Comparison of ENCODE assay signal across 24 cellular contexts in the genomic region with DNA sequence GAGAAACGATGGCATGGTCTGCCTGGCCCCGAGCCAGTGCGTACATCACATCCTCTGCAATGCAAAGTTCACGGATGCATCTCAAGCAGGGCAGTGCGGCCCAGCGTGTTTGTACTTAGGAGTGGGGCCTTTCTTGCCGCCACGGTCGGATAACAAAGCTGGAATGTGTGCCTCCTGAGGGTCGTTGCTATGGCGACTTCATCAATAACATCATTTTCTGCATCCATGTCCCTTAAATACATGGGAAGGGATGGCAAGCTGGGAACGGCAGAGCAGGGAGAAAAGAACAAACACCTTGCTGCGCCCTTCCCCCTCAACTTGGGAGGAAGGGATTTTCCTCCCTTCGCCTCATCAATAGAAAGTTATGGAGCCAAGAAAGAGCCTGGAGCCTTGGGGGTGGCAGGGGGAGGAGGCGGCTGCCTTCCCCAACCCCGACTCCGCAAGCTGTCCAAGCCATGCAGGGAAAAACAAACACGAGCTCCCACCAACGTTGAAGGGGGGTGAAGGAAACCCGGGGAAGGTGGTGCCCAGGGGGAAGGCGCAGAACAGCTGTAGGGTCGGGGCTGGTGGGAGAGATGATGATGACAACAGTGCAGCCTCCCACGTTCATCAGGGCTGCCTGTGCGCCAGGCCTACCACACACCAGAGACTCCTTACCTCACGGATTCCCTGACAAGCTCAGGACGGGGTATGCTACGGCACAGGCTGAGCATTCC.
"Had no signal": no experiment of that assay in that cellular context is flagged by ENCODE, and none has a peak within 500 bp of the region (broad histone marks: within the 10 kb centered on the region; RNA-seq: fewer than 3 reads in every experiment).

No MANE protein-coding gene starts in this region.

- H3K36me3 Mint-ChIP-seq: activated naive CD4-positive, alpha-beta T cell treated with anti-CD3 and anti-CD28 coated beads, Interleukin-2, amount 10 ng/mL, durations not matched to agents 7 days and 5 days; naive thymus-derived CD4-positive, alpha-beta T cell had no signal

- H3K27ac ChIP-seq: breast epithelium, coronary artery, esophagus muscularis mucosa, gastroesophageal sphincter, heart right ventricle, right atrium auricular region, thyroid gland had no signal

- H3K4me3 Mint-ChIP-seq: activated CD4-positive, alpha-beta T cell treated with anti-CD3 and anti-CD28 coated beads, Interleukin-2, amount 10 ng/mL, durations not matched to agents 7 days and 5 days; activated naive CD4-positive, alpha-beta T cell treated with anti-CD3 and anti-CD28 coated beads, Interleukin-2, amount 10 ng/mL, durations not matched to agents 7 days and 5 days; activated naive CD8-positive, alpha-beta T cell treated with anti-CD3 and anti-CD28 coated beads, Interleukin-2, amount 50 U/mL, for 24 hours; immature natural killer cell; naive thymus-derived CD4-positive, alpha-beta T cell had no signal

- H3K4me3 ChIP-seq: breast epithelium, coronary artery, esophagus muscularis mucosa, gastroesophageal sphincter, heart right ventricle, right atrium auricular region, thyroid gland had no signal

- H3K36me3 ChIP-seq: breast epithelium, esophagus muscularis mucosa, heart right ventricle, right atrium auricular region, thyroid gland had no signal

- H3K27me3 ChIP-seq: right atrium auricular region, thyroid gland had no signal

- ATAC-seq: activated naive CD8-positive, alpha-beta T cell treated with anti-CD3 and anti-CD28 coated beads, Interleukin-2, amount 50 U/mL, for 24 hours; gastroesophageal sphincter; heart right ventricle; naive thymus-derived CD4-positive, alpha-beta T cell had no signal

- DNase-seq: activated CD4-positive, alpha-beta T cell treated with anti-CD3 and anti-CD28 coated beads, Interleukin-2, amount 10 ng/mL, durations not matched to agents 7 days and 5 days; activated CD8-positive, alpha-beta memory T cell treated with anti-CD3 and anti-CD28 coated beads for 24 hours; activated CD8-positive, alpha-beta memory T cell treated with anti-CD3 and anti-CD28 coated beads, Interleukin-2, amount 50 U/mL, for 48 hours; activated effector memory CD4-positive, alpha-beta T cell treated with Interleukin-2 at 50 U/mL for 16 hours; activated naive CD4-positive, alpha-beta T cell treated with anti-CD3 and anti-CD28 coated beads, Interleukin-2, amount 10 ng/mL, durations not matched to agents 7 days and 5 days; activated naive CD8-positive, alpha-beta T cell treated with anti-CD3 and anti-CD28 coated beads, Interleukin-2, amount 50 U/mL, for 24 hours; activated T-cell treated with anti-CD3 and anti-CD28 coated beads, Interleukin-2, amount 50 U/mL, for 48 hours; anterior cingulate cortex; effector CD4-positive, alpha-beta T cell; heart right ventricle; immature natural killer cell; kidney glomerular epithelial cell; mesenchymal stem cell; naive thymus-derived CD4-positive, alpha-beta T cell; stimulated activated CD4-positive, alpha-beta T cell treated with anti-CD3 and anti-CD28 coated beads, Interleukin-2, amount 100 ng/mL, for 24 hours; stimulated activated naive CD4-positive, alpha-beta T cell treated with Interleukin-2 at 50 U/mL for 16 hours; T-helper 1 cell; T1000; thyroid gland had no signal

- H3K9me3 Mint-ChIP-seq: activated CD4-positive, alpha-beta T cell treated with anti-CD3 and anti-CD28 coated beads, Interleukin-2, amount 10 ng/mL, durations not matched to agents 7 days and 5 days; activated naive CD4-positive, alpha-beta T cell treated with anti-CD3 and anti-CD28 coated beads, Interleukin-2, amount 10 ng/mL, durations not matched to agents 7 days and 5 days; activated naive CD8-positive, alpha-beta T cell treated with anti-CD3 and anti-CD28 coated beads, Interleukin-2, amount 50 U/mL, for 24 hours; immature natural killer cell; naive thymus-derived CD4-positive, alpha-beta T cell had no signal

- H3K27ac Mint-ChIP-seq: activated CD4-positive, alpha-beta T cell treated with anti-CD3 and anti-CD28 coated beads, Interleukin-2, amount 10 ng/mL, durations not matched to agents 7 days and 5 days; activated naive CD4-positive, alpha-beta T cell treated with anti-CD3 and anti-CD28 coated beads, Interleukin-2, amount 10 ng/mL, durations not matched to agents 7 days and 5 days; activated naive CD8-positive, alpha-beta T cell treated with anti-CD3 and anti-CD28 coated beads, Interleukin-2, amount 50 U/mL, for 24 hours; naive thymus-derived CD4-positive, alpha-beta T cell had no signal

- H3K9me3 ChIP-seq: breast epithelium, esophagus muscularis mucosa, gastroesophageal sphincter, heart right ventricle, right atrium auricular region, thyroid gland had no signal

- H3K27me3 Mint-ChIP-seq: activated CD4-positive, alpha-beta T cell treated with anti-CD3 and anti-CD28 coated beads, Interleukin-2, amount 10 ng/mL, durations not matched to agents 7 days and 5 days; activated naive CD8-positive, alpha-beta T cell treated with anti-CD3 and anti-CD28 coated beads, Interleukin-2, amount 50 U/mL, for 24 hours had no signal
